ENCODE assay signal across 24 cellular contexts in genomic region chr16:54160939-54161897, GRCh38.
"Had no signal": no experiment of that assay in that cellular context is flagged by ENCODE, and none has a peak within 500 bp of the region (broad histone marks: within the 10 kb centered on the region; RNA-seq: fewer than 3 reads in every experiment).

No MANE protein-coding gene starts in this region.

- H3K27me3 ChIP-seq: left lung, ovary, right atrium auricular region, right lobe of liver, upper lobe of right lung had no signal

- DNase-seq: hypothalamus; islet precursor cell; left lung; midbrain; mucosa of descending colon; naive thymus-derived CD4-positive, alpha-beta T cell; ovary; stimulated activated CD4-positive, alpha-beta T cell treated with anti-CD3 and anti-CD28 coated beads, Interleukin-12 subunit alpha, Interleukin-12 subunit beta, amount 100 ng/mL, for 4 hours; stimulated activated CD4-positive, alpha-beta T cell treated with anti-CD3 and anti-CD28 coated beads, Interleukin-15, amount 100 ng/mL, for 24 hours; stimulated activated CD4-positive, alpha-beta T cell treated with anti-CD3 and anti-CD28 coated beads, Interleukin-2, amount 100 ng/mL, for 24 hours; stimulated activated CD4-positive, alpha-beta T cell treated with anti-CD3 and anti-CD28 coated beads, Interleukin-4, amount 100 ng/mL, for 1 hour; stimulated activated naive CD4-positive, alpha-beta T cell; tibial artery; trophoblast cell; upper lobe of right lung had no signal

- H3K27ac ChIP-seq: left lung, ovary, right atrium auricular region, right lobe of liver, suprapubic skin, thoracic aorta, tibial artery, upper lobe of right lung had no signal

- ATAC-seq: left lung; mucosa of descending colon; naive thymus-derived CD4-positive, alpha-beta T cell; natural killer cell treated with Interleukin-12 subunit alpha and Interleukin-12 subunit beta and Interleukin-15 and Interleukin-18, amount 100 ng/mL, for 72 hours; upper lobe of right lung had no signal

- H3K36me3 Mint-ChIP-seq: memory B cell had no signal

- H3K4me3 Mint-ChIP-seq: memory B cell; naive thymus-derived CD4-positive, alpha-beta T cell; natural killer cell treated with Interleukin-12 subunit alpha and Interleukin-12 subunit beta and Interleukin-15 and Interleukin-18, amount 100 ng/mL, for 72 hours; stimulated activated naive CD8-positive, alpha-beta T cell treated with anti-CD3 and anti-CD28 coated beads, Interleukin-15, Interleukin-2, amounts not matched to agents 100 ng/mL and 50 ng/mL, for 24 hours had no signal

- H3K4me1 Mint-ChIP-seq: memory B cell; naive thymus-derived CD4-positive, alpha-beta T cell had no signal

- H3K9me3 ChIP-seq: left lung, mucosa of descending colon, ovary, right atrium auricular region, right lobe of liver, suprapubic skin, thoracic aorta, tibial artery, upper lobe of right lung had no signal

- H3K27ac Mint-ChIP-seq: memory B cell; naive thymus-derived CD4-positive, alpha-beta T cell; natural killer cell treated with Interleukin-12 subunit alpha and Interleukin-12 subunit beta and Interleukin-15 and Interleukin-18, amount 100 ng/mL, for 72 hours; progenitor cell of endocrine pancreas; stimulated activated naive CD8-positive, alpha-beta T cell treated with anti-CD3 and anti-CD28 coated beads, Interleukin-15, Interleukin-2, amounts not matched to agents 100 ng/mL and 50 ng/mL, for 24 hours had no signal

- H3K4me1 ChIP-seq: left lung, right atrium auricular region, tibial artery, upper lobe of right lung had no signal

- H3K27me3 Mint-ChIP-seq: natural killer cell treated with Interleukin-12 subunit alpha and Interleukin-12 subunit beta and Interleukin-15 and Interleukin-18, amount 100 ng/mL, for 72 hours; stimulated activated naive CD8-positive, alpha-beta T cell treated with anti-CD3 and anti-CD28 coated beads, Interleukin-15, Interleukin-2, amounts not matched to agents 100 ng/mL and 50 ng/mL, for 24 hours had no signal

- H3K4me3 ChIP-seq: left lung, lung, mucosa of descending colon, ovary, right atrium auricular region, right lobe of liver, suprapubic skin, thoracic aorta, tibial artery, upper lobe of right lung had no signal

- H3K36me3 ChIP-seq: left lung, ovary, right atrium auricular region, right lobe of liver, suprapubic skin, thoracic aorta, tibial artery, upper lobe of right lung had no signal
